1 cellular context compared by ENCODE assay signal in genomic region chr3:61216171-61216570, GRCh38.
TF ChIP-seq lines count a peak whose summit lies in the region.
"Not testable (repeated sequence)": the region's sequence is repeated elsewhere in the genome, so short reads cannot be mapped to it uniquely, and the experiment has no call there.

No MANE protein-coding gene starts in this region.

- CTCF ChIA-PET in HEK293 (lab: Yijun Ruan, JAX) = not testable (repeated sequence)

- POLR2A ChIA-PET in HEK293 (lab: Yijun Ruan, JAX) = not testable (repeated sequence)

- TF ChIP-seq CTCF in HEK293 (tag by site-specific recombination; IDR thresholded peaks at IDR 0.05) = not testable (repeated sequence)

- not testable (repeated sequence) for H3K36me3 ChIP-seq in HEK293 (ENCODE audit: control insufficient read depth in 2 of 2, insufficient read depth in 1 of 2, low read length in 2 of 2)

- H3K4me1 ChIP-seq in HEK293 (ENCODE audit: control insufficient read depth, insufficient read depth, low read length) = not testable (repeated sequence)

- not testable (repeated sequence) for H3K27ac ChIP-seq in HEK293 (ENCODE audit: extremely low read depth, low read depth, low read length)

- H3K9me3 ChIP-seq in HEK293 (ENCODE audit: control insufficient read depth, insufficient read depth, low read depth, low read length) = not testable (repeated sequence)

- not testable (repeated sequence) for H3K4me3 ChIP-seq in HEK293 (ENCODE audit: low read depth, low read length)

TF ChIP-seq in HEK293, 187 proteins besides CTCF, POLR2A, EP300 and RAD21:
- TF ChIP-seq SCRT1 (tag by site-specific recombination; IDR thresholded peaks at IDR 0.05; ENCODE audit: borderline replicate concordance) = peak; percentile 62; the same call in 1 of the 2 replicates
- peak; percentile 86 for TF ChIP-seq SCRT2 (tag by site-specific recombination; IDR thresholded peaks at IDR 0.05)
TF ChIP-seq in HEK293: peak in this region for 2; not testable (repeated sequence) for 185.
